ENCODE assay signal across 1 cellular context in the genomic region with DNA sequence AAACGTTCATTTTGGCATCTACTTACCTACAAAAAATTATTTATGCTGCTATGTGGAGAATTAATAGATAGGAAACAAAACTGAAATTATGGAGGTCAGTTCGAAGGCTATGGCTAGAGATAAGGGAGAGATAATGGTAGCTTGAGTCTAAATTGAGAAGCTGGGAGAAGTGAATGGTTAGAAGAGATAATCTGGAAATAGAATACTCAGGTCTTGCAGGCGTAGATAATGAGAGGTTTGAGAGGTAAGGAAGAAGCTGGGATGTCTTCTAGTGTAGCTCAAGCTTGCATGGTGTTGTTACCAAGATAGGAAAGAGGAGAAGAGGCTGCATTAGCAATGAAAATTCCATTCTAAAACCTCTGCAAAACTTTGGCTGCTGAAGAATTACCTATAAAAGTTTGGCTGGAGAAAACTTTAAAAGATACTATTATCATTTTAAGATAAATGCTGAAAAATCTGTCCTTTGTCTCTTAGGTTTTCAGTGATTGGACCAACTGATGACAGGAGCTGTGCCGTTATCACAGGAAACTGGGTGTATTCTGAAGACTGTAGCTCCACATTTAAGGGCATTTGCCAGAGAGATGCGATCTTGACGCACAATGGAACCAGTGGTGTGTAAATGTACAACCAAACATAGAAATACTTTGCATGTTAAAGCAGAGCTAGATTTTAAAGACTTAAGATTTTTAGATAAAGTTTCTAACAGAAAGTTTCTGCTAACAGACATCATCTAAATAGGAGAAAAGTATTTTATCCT.
TF ChIP-seq lines count a peak whose summit lies in the region.

No MANE protein-coding gene starts in this region.

TF ChIP-seq in K562, 482 proteins besides CTCF, POLR2A, EP300 and RAD21 (continued from another document and continues in another):
- TF ChIP-seq, protein P1, sequence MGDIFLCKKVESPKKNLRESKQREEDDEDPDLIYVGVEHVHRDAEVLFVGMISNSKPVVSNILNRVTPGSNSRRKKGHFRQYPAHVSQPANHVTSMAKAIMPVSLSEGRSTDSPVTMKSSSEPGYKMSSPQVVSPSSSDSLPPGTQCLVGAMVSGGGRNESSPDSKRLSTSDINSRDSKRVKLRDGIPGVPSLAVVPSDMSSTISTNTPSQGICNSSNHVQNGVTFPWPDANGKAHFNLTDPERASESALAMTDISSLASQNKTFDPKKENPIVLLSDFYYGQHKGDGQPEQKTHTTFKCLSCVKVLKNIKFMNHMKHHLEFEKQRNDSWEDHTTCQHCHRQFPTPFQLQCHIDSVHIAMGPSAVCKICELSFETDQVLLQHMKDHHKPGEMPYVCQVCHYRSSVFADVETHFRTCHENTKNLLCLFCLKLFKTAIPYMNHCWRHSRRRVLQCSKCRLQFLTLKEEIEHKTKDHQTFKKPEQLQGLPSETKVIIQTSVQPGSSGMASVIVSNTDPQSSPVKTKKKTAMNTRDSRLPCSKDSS (IDR thresholded peaks at IDR 0.05; ENCODE audit: low read depth, partially characterized antibody), result no peak
- no peak for TF ChIP-seq CREBBP (IDR thresholded peaks at IDR 0.05; ENCODE audit: low read depth, low read length)
- TF ChIP-seq LEF1 (IDR thresholded peaks at IDR 0.05), result no peak; the same call in 1 of the 2 replicates
- TF ChIP-seq PHB2 (IDR thresholded peaks at IDR 0.05; ENCODE audit: low read depth), result 0 out of 2 replicates have a peak, but pooled peaks have one; percentile 20
- TF ChIP-seq BMI1 (IDR thresholded peaks at IDR 0.05; ENCODE audit: low read length), result no peak
- no peak for TF ChIP-seq HMGN3 (IDR thresholded peaks at IDR 0.05; ENCODE audit: borderline replicate concordance, extremely low read depth, insufficient read length, low read depth, low read length)
- TF ChIP-seq ADNP (tag; IDR thresholded peaks at IDR 0.05), result peak; percentile 66
- no peak for TF ChIP-seq TAF1 (IDR thresholded peaks at IDR 0.05; ENCODE audit: control insufficient read depth, extremely low read depth, insufficient read depth, low read length, severe bottlenecking)
- no peak for TF ChIP-seq ATF1 (CRISPR knock-in tag; IDR thresholded peaks at IDR 0.05)
- no peak for TF ChIP-seq ATF1 (tag; IDR thresholded peaks at IDR 0.05)
- TF ChIP-seq KHSRP (IDR thresholded peaks at IDR 0.05), result no peak
- TF ChIP-seq ERF (CRISPR knock-in tag; IDR thresholded peaks at IDR 0.05), result no peak
- TF ChIP-seq BHLHE40 (IDR thresholded peaks at IDR 0.05; ENCODE audit: low read length), result no peak
- no peak for TF ChIP-seq ZNF589 (CRISPR knock-in tag; IDR thresholded peaks at IDR 0.05; ENCODE audit: low read depth)
- no peak for TF ChIP-seq DNMT1 (IDR thresholded peaks at IDR 0.05)
- TF ChIP-seq, protein P2, sequence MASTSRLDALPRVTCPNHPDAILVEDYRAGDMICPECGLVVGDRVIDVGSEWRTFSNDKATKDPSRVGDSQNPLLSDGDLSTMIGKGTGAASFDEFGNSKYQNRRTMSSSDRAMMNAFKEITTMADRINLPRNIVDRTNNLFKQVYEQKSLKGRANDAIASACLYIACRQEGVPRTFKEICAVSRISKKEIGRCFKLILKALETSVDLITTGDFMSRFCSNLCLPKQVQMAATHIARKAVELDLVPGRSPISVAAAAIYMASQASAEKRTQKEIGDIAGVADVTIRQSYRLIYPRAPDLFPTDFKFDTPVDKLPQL (IDR thresholded peaks at IDR 0.05; ENCODE audit: extremely low read depth, insufficient read length), result no peak
- TF ChIP-seq, protein P3, sequence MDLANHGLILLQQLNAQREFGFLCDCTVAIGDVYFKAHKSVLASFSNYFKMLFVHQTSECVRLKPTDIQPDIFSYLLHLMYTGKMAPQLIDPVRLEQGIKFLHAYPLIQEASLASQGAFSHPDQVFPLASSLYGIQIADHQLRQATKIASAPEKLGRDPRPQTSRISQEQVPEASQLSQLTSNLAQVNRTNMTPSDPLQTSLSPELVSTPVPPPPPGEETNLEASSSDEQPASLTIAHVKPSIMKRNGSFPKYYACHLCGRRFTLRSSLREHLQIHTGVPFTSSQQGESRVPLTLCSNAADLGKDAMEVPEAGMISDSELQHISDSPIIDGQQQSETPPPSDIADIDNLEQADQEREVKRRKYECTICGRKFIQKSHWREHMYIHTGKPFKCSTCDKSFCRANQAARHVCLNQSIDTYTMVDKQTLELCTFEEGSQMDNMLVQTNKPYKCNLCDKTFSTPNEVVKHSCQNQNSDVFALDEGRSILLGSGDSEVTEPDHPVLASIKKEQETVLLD (IDR thresholded peaks at IDR 0.05), result no peak
- TF ChIP-seq, protein P4, sequence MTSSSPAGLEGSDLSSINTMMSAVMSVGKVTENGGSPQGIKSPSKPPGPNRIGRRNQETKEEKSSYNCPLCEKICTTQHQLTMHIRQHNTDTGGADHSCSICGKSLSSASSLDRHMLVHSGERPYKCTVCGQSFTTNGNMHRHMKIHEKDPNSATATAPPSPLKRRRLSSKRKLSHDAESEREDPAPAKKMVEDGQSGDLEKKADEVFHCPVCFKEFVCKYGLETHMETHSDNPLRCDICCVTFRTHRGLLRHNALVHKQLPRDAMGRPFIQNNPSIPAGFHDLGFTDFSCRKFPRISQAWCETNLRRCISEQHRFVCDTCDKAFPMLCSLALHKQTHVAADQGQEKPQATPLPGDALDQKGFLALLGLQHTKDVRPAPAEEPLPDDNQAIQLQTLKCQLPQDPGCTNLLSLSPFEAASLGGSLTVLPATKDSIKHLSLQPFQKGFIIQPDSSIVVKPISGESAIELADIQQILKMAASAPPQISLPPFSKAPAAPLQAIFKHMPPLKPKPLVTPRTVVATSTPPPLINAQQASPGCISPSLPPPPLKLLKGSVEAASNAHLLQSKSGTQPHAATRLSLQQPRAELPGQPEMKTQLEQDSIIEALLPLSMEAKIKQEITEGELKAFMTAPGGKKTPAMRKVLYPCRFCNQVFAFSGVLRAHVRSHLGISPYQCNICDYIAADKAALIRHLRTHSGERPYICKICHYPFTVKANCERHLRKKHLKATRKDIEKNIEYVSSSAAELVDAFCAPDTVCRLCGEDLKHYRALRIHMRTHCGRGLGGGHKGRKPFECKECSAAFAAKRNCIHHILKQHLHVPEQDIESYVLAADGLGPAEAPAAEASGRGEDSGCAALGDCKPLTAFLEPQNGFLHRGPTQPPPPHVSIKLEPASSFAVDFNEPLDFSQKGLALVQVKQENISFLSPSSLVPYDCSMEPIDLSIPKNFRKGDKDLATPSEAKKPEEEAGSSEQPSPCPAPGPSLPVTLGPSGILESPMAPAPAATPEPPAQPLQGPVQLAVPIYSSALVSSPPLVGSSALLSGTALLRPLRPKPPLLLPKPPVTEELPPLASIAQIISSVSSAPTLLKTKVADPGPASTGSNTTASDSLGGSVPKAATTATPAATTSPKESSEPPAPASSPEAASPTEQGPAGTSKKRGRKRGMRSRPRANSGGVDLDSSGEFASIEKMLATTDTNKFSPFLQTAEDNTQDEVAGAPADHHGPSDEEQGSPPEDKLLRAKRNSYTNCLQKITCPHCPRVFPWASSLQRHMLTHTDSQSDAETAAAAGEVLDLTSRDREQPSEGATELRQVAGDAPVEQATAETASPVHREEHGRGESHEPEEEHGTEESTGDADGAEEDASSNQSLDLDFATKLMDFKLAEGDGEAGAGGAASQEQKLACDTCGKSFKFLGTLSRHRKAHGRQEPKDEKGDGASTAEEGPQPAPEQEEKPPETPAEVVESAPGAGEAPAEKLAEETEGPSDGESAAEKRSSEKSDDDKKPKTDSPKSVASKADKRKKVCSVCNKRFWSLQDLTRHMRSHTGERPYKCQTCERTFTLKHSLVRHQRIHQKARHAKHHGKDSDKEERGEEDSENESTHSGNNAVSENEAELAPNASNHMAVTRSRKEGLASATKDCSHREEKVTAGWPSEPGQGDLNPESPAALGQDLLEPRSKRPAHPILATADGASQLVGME (CRISPR knock-in tag; IDR thresholded peaks at IDR 0.05), result no peak
- no peak for TF ChIP-seq KDM5B (IDR thresholded peaks at IDR 0.05; ENCODE audit: insufficient replicate concordance, low read depth, low read length)
- no peak for TF ChIP-seq NFATC3 (IDR thresholded peaks at IDR 0.05)
- TF ChIP-seq ILF3 (IDR thresholded peaks at IDR 0.05; ENCODE audit: borderline replicate concordance), result no peak
- TF ChIP-seq ZNF217 (CRISPR knock-in tag; IDR thresholded peaks at IDR 0.05), result no peak
- no peak for TF ChIP-seq ZKSCAN3 (CRISPR knock-in tag; IDR thresholded peaks at IDR 0.05)
- no peak for TF ChIP-seq ZNF146 (CRISPR knock-in tag; IDR thresholded peaks at IDR 0.05; ENCODE audit: unreplicated experiment)
- TF ChIP-seq TCF7 (IDR thresholded peaks at IDR 0.05; ENCODE audit: borderline replicate concordance), result no peak
- no peak for TF ChIP-seq HLTF (IDR thresholded peaks at IDR 0.05)
- TF ChIP-seq, protein P5, sequence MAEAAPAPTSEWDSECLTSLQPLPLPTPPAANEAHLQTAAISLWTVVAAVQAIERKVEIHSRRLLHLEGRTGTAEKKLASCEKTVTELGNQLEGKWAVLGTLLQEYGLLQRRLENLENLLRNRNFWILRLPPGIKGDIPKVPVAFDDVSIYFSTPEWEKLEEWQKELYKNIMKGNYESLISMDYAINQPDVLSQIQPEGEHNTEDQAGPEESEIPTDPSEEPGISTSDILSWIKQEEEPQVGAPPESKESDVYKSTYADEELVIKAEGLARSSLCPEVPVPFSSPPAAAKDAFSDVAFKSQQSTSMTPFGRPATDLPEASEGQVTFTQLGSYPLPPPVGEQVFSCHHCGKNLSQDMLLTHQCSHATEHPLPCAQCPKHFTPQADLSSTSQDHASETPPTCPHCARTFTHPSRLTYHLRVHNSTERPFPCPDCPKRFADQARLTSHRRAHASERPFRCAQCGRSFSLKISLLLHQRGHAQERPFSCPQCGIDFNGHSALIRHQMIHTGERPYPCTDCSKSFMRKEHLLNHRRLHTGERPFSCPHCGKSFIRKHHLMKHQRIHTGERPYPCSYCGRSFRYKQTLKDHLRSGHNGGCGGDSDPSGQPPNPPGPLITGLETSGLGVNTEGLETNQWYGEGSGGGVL (CRISPR knock-in tag; IDR thresholded peaks at IDR 0.05), result no peak
- no peak for TF ChIP-seq CHD1 (IDR thresholded peaks at IDR 0.05; ENCODE audit: low read length)
- no peak for TF ChIP-seq ZBTB1 (CRISPR knock-in tag; IDR thresholded peaks at IDR 0.05; ENCODE audit: borderline replicate concordance, low read depth)
- TF ChIP-seq, protein P6, sequence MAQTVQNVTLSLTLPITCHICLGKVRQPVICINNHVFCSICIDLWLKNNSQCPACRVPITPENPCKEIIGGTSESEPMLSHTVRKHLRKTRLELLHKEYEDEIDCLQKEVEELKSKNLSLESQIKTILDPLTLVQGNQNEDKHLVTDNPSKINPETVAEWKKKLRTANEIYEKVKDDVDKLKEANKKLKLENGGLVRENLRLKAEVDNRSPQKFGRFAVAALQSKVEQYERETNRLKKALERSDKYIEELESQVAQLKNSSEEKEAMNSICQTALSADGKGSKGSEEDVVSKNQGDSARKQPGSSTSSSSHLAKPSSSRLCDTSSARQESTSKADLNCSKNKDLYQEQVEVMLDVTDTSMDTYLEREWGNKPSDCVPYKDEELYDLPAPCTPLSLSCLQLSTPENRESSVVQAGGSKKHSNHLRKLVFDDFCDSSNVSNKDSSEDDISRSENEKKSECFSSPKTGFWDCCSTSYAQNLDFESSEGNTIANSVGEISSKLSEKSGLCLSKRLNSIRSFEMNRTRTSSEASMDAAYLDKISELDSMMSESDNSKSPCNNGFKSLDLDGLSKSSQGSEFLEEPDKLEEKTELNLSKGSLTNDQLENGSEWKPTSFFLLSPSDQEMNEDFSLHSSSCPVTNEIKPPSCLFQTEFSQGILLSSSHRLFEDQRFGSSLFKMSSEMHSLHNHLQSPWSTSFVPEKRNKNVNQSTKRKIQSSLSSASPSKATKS (CRISPR knock-in tag; IDR thresholded peaks at IDR 0.05), result no peak
- TF ChIP-seq, protein P7, sequence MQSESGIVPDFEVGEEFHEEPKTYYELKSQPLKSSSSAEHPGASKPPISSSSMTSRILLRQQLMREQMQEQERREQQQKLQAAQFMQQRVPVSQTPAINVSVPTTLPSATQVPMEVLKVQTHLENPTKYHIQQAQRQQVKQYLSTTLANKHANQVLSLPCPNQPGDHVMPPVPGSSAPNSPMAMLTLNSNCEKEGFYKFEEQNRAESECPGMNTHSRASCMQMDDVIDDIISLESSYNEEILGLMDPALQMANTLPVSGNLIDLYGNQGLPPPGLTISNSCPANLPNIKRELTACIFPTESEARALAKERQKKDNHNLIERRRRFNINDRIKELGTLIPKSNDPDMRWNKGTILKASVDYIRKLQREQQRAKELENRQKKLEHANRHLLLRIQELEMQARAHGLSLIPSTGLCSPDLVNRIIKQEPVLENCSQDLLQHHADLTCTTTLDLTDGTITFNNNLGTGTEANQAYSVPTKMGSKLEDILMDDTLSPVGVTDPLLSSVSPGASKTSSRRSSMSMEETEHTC (IDR thresholded peaks at IDR 0.05), result no peak
- TF ChIP-seq, protein P8, sequence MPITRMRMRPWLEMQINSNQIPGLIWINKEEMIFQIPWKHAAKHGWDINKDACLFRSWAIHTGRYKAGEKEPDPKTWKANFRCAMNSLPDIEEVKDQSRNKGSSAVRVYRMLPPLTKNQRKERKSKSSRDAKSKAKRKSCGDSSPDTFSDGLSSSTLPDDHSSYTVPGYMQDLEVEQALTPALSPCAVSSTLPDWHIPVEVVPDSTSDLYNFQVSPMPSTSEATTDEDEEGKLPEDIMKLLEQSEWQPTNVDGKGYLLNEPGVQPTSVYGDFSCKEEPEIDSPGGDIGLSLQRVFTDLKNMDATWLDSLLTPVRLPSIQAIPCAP (CRISPR knock-in tag; IDR thresholded peaks at IDR 0.05; ENCODE audit: borderline replicate concordance), result no peak
- no peak for TF ChIP-seq ZNF212 (CRISPR knock-in tag; IDR thresholded peaks at IDR 0.05)
- no peak for TF ChIP-seq SNRNP70 (optimal IDR thresholded peaks at IDR 0.05; ENCODE audit: low read depth, low read length)
- TF ChIP-seq, protein P9, sequence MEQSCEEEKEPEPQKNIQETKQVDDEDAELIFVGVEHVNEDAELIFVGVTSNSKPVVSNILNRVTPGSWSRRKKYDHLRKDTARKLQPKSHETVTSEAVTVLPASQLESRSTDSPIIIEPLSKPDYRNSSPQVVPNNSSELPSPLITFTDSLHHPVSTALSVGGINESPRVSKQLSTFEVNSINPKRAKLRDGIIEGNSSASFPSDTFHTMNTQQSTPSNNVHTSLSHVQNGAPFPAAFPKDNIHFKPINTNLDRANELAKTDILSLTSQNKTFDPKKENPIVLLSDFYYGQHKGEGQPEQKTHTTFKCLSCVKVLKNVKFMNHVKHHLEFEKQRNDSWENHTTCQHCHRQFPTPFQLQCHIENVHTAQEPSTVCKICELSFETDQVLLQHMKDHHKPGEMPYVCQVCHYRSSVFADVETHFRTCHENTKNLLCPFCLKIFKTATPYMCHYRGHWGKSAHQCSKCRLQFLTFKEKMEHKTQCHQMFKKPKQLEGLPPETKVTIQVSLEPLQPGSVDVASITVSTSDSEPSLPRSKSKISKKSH (CRISPR knock-in tag; IDR thresholded peaks at IDR 0.05), result no peak
